In the genomic region with DNA sequence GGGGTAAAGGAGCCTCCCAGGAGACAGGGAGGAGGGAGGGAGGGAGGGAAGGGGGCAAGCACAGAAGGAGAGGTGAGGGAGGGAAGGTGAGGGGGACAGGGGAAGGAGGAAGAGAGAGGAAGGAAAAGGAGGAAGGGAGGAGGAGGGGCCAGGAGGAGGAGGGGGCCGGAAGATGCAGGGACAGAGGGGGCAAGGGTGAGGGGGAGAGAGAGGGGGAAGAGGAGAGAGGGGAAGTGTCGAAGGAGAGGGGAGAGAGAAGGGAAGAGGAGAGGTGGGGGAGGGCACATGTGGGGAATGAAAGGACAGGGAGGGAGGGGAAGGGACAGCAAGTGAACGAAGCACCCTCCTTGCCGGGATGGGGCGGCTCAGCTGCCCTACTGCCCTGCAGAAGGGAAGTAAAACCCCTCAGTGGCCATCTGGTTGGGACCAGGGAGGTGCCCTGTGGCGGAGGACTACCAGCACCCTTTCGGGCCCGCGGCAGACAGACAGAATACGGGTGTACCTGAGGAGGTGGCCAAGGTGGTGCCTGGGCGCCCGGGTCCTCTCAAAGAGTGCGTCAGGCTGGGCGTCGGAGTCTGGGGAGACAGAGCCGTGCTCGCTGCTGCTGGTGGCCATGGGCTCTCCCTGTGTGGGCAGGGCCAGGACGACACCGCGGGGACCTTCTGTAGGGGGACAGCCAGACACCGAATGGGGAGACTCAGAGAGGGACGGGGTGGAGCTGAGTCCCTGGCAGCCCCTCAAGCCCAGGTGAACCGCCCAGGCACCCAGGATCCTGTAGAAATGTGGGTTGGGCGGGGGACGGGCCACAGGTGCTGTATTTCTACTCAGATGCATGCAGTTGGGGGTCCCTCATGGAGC, we compare ENCODE assay signal across 10 cellular contexts. TPM values are rescaled to one million over a fixed set of nuclear protein-coding genes. Genes with fewer than 3 reads are reported as not detected.
DNase-seq lines count a peak whose midpoint lies in the region; ATAC-seq and TF ChIP-seq lines count a peak whose summit lies in the region.
"Had no signal": no experiment of that assay in that cellular context is flagged by ENCODE, and none has a peak within 500 bp of the region (broad histone marks: within the 10 kb centered on the region; RNA-seq: fewer than 3 reads in every experiment).

No MANE protein-coding gene starts in this region.

- H3K4me3 ChIP-seq in right cardiac atrium (ENCODE audit: low read length) (peak overlapping the region; percentile 36), right atrium auricular region (peak overlapping the region in 1 of 2 donors; percentile 37), brain microvascular endothelial cell (ENCODE audit: low read depth, low read length) (peak overlapping the region; percentile 45), muscle layer of duodenum (ENCODE audit: low read depth in 1 of 2, low read length in 2 of 2) (peak overlapping the region; percentile 50 to 62), urinary bladder (ENCODE audit: low read depth, low read length) (peak overlapping the region; percentile 2)

- WGBS in right cardiac atrium: 27% methylated on average over 25 of the region's 25 CpGs
- 17% methylated on average over 25 of the region's 25 CpGs for WGBS in urinary bladder

- H3K36me3 ChIP-seq in right atrium auricular region: no peaks in the 10 kb centered on the region
- H3K36me3 ChIP-seq in brain microvascular endothelial cell (replicated peaks): no peaks in the 10 kb centered on the region
- H3K36me3 ChIP-seq in muscle layer of duodenum (ENCODE audit: control insufficient read depth in 1 of 2, insufficient read depth in 2 of 2, low read length in 2 of 2): no peaks in the 10 kb centered on the region
- H3K36me3 ChIP-seq in urinary bladder (ENCODE audit: insufficient read depth): no peaks in the 10 kb centered on the region

- no peaks in the 10 kb centered on the region for H3K9me3 ChIP-seq in right cardiac atrium (ENCODE audit: control insufficient read depth, low read length)
- H3K9me3 ChIP-seq in right atrium auricular region: no peaks in the 10 kb centered on the region
- H3K9me3 ChIP-seq in muscle layer of duodenum (ENCODE audit: control insufficient read depth in 1 of 2, low read length in 2 of 2): no peaks in the 10 kb centered on the region

- H3K27me3 ChIP-seq in right cardiac atrium (ENCODE audit: control insufficient read depth, insufficient read depth): no peaks in the 10 kb centered on the region
- H3K27me3 ChIP-seq in right atrium auricular region: no peaks in the 10 kb centered on the region
- no peaks in the 10 kb centered on the region for H3K27me3 ChIP-seq in brain microvascular endothelial cell (replicated peaks)
- no peaks in the 10 kb centered on the region for H3K27me3 ChIP-seq in muscle layer of duodenum (ENCODE audit: low read depth, low read length)

- H3K27ac ChIP-seq in right cardiac atrium (ENCODE audit: low read length) (no peak overlapping the region), right atrium auricular region (no peak overlapping the region), brain microvascular endothelial cell (no peak overlapping the region), muscle layer of duodenum (ENCODE audit: low read length) (no peak overlapping the region), urinary bladder (ENCODE audit: low read depth) (no peak overlapping the region)

- peak in 1 of 2 donors; percentile 5 for ATAC-seq in right cardiac atrium
- no peak for ATAC-seq in HG03457 (IDR thresholded peaks at IDR 0.05; ENCODE audit: unreplicated experiment)
- no peak for ATAC-seq in HG03095 (IDR thresholded peaks at IDR 0.05; ENCODE audit: unreplicated experiment)
- ATAC-seq in GM18511 (IDR thresholded peaks at IDR 0.05; ENCODE audit: unreplicated experiment): no peak

- no peak for DNase-seq in right cardiac atrium
- no peak for DNase-seq in right atrium auricular region (ENCODE audit: low spot score)
- no peak for DNase-seq in brain microvascular endothelial cell
- DNase-seq: Calu3, kidney glomerular epithelial cell had no signal

- TF ChIP-seq CTCF in right atrium auricular region (IDR thresholded peaks at IDR 0.05) (no peak), brain microvascular endothelial cell (IDR thresholded peaks at IDR 0.05; ENCODE audit: low read depth, low read length, missing control alignments) (no peak)

- intact Hi-C loops in right cardiac atrium (cut with DNase I): loop anchor here in 1 of 4 donors (5.0 kb wide), 1 partner anchor 514 kb away; a partner anchor contains a TSS

- in situ Hi-C loops in brain microvascular endothelial cell (cut with HindIII; ENCODE audit: low pct_ligation_motif_present, low sequenced_read_pairs): no loop called here

- H3K4me1 ChIP-seq in right cardiac atrium (ENCODE audit: control insufficient read depth, insufficient read depth, low read length) (no peaks in the 10 kb centered on the region), right atrium auricular region (peaks cover 0 to 5% of the 10 kb centered on the region in 2 donors), muscle layer of duodenum (ENCODE audit: control insufficient read depth in 1 of 2, insufficient read depth in 2 of 2, low read length in 2 of 2) (no peaks in the 10 kb centered on the region), urinary bladder (ENCODE audit: insufficient read depth) (no peaks in the 10 kb centered on the region)

RNA-seq across cellular contexts. Expression of a gene that starts 29.5 kb away (rescaled TPM):
- total RNA-seq in right cardiac atrium (100 to 1,000 TPM; 623 to 812 (median 766) TPM), right atrium auricular region (100 to 1,000 TPM; 149 to 194 TPM), urinary bladder (90.3 TPM)
- polyA plus RNA-seq in right cardiac atrium (713 TPM), urinary bladder (145 TPM)
